8 cellular contexts compared by ENCODE assay signal in the genomic region with DNA sequence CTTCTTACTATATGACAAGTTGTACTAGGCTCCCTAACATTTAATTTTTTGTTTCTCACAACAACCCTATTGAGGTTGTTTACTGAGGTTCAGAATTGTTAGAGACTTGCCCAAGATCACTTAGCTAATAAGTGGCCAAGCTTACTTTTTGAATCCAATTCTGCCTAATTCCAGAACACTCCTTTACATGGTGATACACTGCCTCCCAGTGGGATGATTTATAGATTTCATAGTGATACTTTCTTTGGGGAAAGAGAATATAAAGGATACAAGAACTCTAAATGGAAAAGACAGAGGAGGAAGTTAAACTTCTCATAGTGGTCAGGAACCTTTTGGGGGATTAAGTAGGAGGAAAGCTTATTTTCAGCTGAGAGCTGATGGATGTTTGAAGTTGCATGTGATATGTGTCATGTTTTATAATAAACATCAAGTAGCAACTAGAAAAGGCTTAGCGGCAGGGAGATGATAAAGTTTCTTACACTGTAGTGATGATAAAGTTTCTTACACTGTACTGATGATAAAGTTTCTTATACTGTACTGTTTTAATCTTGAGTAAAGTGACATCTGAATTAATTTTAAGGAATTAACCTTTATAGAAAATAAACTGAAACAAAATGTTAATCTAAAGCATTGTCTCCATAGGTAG. TPM values are rescaled to one million over a fixed set of nuclear protein-coding genes. Genes with fewer than 3 reads are reported as not detected.
DNase-seq lines count a peak whose midpoint lies in the region; TF ChIP-seq lines count a peak whose summit lies in the region.

No MANE protein-coding gene starts in this region.

- H3K4me1 Mint-ChIP-seq in MCF 10A (ENCODE audit: insufficient read depth, unreplicated experiment) (peaks cover 12% of the 10 kb centered on the region), type B pancreatic cell (ENCODE audit: unreplicated experiment) (peaks cover 14% of the 10 kb centered on the region)

- TF ChIP-seq CTCF in MCF 10A (IDR thresholded peaks at IDR 0.05; ENCODE audit: unreplicated experiment) (peak; percentile 35), breast epithelium (IDR thresholded peaks at IDR 0.05) (no peak), type B pancreatic cell (conservative IDR thresholded peaks at IDR 0.05) (peak; percentile 45)

- no peaks in the 10 kb centered on the region for H3K4me1 ChIP-seq in breast epithelium

- H3K4me3 ChIP-seq in breast epithelium = no peak overlapping the region

- no peaks in the 10 kb centered on the region for H3K9me3 Mint-ChIP-seq in MCF 10A (ENCODE audit: unreplicated experiment)
- no peaks in the 10 kb centered on the region for H3K9me3 Mint-ChIP-seq in type B pancreatic cell

- H3K27ac ChIP-seq in breast epithelium = no peak overlapping the region

- POLR2A ChIA-PET in MCF 10A (lab: Yijun Ruan, JAX) = interaction anchor here (0.6 to 1.4 kb wide), 6 partner anchors 12 to 141 kb away, joined by 3 to 9 read pairs (median 4); a partner anchor contains a TSS

- no peaks in the 10 kb centered on the region for H3K36me3 ChIP-seq in breast epithelium

- H3K36me3 Mint-ChIP-seq in MCF 10A (ENCODE audit: insufficient read depth, unreplicated experiment) = peaks cover 14% of the 10 kb centered on the region
- no peaks in the 10 kb centered on the region for H3K36me3 Mint-ChIP-seq in type B pancreatic cell

- H3K27me3 ChIP-seq in breast epithelium = no peaks in the 10 kb centered on the region

- no peak overlapping the region for H3K4me3 Mint-ChIP-seq in MCF 10A (ENCODE audit: unreplicated experiment)
- no peak overlapping the region for H3K4me3 Mint-ChIP-seq in type B pancreatic cell

- intact Hi-C loops in MCF 10A (cut with micrococcal nuclease) (loop anchor here (1.0 to 2.0 kb wide), 3 partner anchors 16 to 143 kb away; no protein-coding TSS in a partner anchor), breast epithelium (cut with DNase I; ENCODE audit: low total_unique reads) (no loop called here)

- H3K27ac Mint-ChIP-seq in MCF 10A (ENCODE audit: low read depth, unreplicated experiment) = no peak overlapping the region
- H3K27ac Mint-ChIP-seq in type B pancreatic cell = no peak overlapping the region

- DNase-seq in MCF 10A (ENCODE audit: unreplicated experiment) (peak; percentile 60), breast epithelium (ENCODE audit: low spot score in 2 of 2) (no peak), RPMI8226 (peak; percentile 23), fibroblast of peridontal ligament (ENCODE audit: extremely low read depth) (peak; percentile 65), type B pancreatic cell (ENCODE audit: extremely low spot score, unreplicated experiment) (no peak), UCSD-AML1 (lab: John Stamatoyannopoulos, UW; ENCODE audit: unreplicated experiment) (no peak), GDM1 (lab: John Stamatoyannopoulos, UW) (no peak)
- no peak for DNase-seq in effector CD8-positive, alpha-beta T cell (lab: John Stamatoyannopoulos, UW)

- TF ChIP-seq POLR2A in breast epithelium (IDR thresholded peaks at IDR 0.05) = no peak

- H3K9me3 ChIP-seq in breast epithelium = no peaks in the 10 kb centered on the region

- CTCF ChIA-PET in MCF 10A (lab: Yijun Ruan, JAX) = interaction anchor here (0.5 to 5.3 kb wide), 14 partner anchors 11 to 1328 kb away, joined by 3 to 83 read pairs (median 4); no protein-coding TSS in a partner anchor

- H3K27me3 Mint-ChIP-seq in MCF 10A (ENCODE audit: insufficient read depth, unreplicated experiment) = no peaks in the 10 kb centered on the region
- H3K27me3 Mint-ChIP-seq in type B pancreatic cell = no peaks in the 10 kb centered on the region

- TSS peak; percentile 36 for BruUV-seq in MCF 10A (replicated peaks; lab: Mats Ljungman, UMichigan)

RNA-seq across cellular contexts. Expression of a gene that starts 15.3 kb away (rescaled TPM):
- total RNA-seq in MCF 10A (2022) (71.5 and 80.7 TPM in 2 replicates), breast epithelium (100 to 1,000 TPM in 1 of 3 donors, 10 to 100 TPM in 2; 79.2 to 114 (median 83.2) TPM), type B pancreatic cell (ENCODE audit: low replicate concordance) (62.5 and 89.5 TPM in 2 replicates)

Comparison
In these comparisons a context has a peak if more than half of its experiments do, and no peak if none do; other contexts are left out.
1. DNase-seq: peak in MCF 10A (single experiment), RPMI8226 (single experiment) and fibroblast of peridontal ligament (single experiment); none in breast epithelium (0 of 2), type B pancreatic cell (single experiment), UCSD-AML1 (single experiment), GDM1 (single experiment) and effector CD8-positive, alpha-beta T cell (single experiment).
2. CTCF ChIP-seq: peak in MCF 10A (single experiment) and type B pancreatic cell (single experiment); none in breast epithelium (0 of 3).